ENCODE assay signal across 24 cellular contexts in genomic region chr3:97235611-97236315, GRCh38.
"Had no signal": no experiment of that assay in that cellular context is flagged by ENCODE, and none has a peak within 500 bp of the region (broad histone marks: within the 10 kb centered on the region; RNA-seq: fewer than 3 reads in every experiment).

No MANE protein-coding gene starts in this region.

- H3K27ac ChIP-seq: body of pancreas, epithelial cell of prostate, tibial artery, uterus had no signal

- H3K36me3 ChIP-seq: sigmoid colon, tibial artery, uterus had no signal

- H3K4me3 ChIP-seq: body of pancreas, lung, sigmoid colon, tibial artery, uterus had no signal

- FAIRE-seq: keratinocyte, TTC549 had no signal

- ATAC-seq: body of pancreas; effector memory CD8-positive, alpha-beta T cell had no signal

- H3K27me3 ChIP-seq: body of pancreas, sigmoid colon, tibial artery, uterus had no signal

- H3K9me3 ChIP-seq: body of pancreas, sigmoid colon, tibial artery, uterus had no signal

- DNase-seq: activated B cell treated with CpG ODN at 0.5 μM for 24 hours; activated CD4-positive, alpha-beta memory T cell treated with anti-CD3 and anti-CD28 coated beads for 36 hours; activated CD4-positive, alpha-beta T cell treated with anti-CD3 and anti-CD28 coated beads for 4 hours; activated naive CD4-positive, alpha-beta T cell; activated naive CD8-positive, alpha-beta T cell treated with anti-CD3 and anti-CD28 coated beads for 36 hours; activated T-cell treated with anti-CD3 and anti-CD28 coated beads for 4 hours; amygdala; body of pancreas; caudate nucleus; effector memory CD8-positive, alpha-beta T cell; foreskin melanocyte; hypothalamus; midbrain; occipital lobe; posterior cingulate gyrus; sigmoid colon; stimulated activated CD8-positive, alpha-beta memory T cell treated with anti-CD3 and anti-CD28 coated beads, Interleukin-4, amount 100 ng/mL, for 48 hours; stimulated activated naive CD4-positive, alpha-beta T cell; tibial artery; uterus had no signal

- H3K4me1 ChIP-seq: uterus had no signal
